11 cellular contexts compared by ENCODE assay signal in the genomic region with DNA sequence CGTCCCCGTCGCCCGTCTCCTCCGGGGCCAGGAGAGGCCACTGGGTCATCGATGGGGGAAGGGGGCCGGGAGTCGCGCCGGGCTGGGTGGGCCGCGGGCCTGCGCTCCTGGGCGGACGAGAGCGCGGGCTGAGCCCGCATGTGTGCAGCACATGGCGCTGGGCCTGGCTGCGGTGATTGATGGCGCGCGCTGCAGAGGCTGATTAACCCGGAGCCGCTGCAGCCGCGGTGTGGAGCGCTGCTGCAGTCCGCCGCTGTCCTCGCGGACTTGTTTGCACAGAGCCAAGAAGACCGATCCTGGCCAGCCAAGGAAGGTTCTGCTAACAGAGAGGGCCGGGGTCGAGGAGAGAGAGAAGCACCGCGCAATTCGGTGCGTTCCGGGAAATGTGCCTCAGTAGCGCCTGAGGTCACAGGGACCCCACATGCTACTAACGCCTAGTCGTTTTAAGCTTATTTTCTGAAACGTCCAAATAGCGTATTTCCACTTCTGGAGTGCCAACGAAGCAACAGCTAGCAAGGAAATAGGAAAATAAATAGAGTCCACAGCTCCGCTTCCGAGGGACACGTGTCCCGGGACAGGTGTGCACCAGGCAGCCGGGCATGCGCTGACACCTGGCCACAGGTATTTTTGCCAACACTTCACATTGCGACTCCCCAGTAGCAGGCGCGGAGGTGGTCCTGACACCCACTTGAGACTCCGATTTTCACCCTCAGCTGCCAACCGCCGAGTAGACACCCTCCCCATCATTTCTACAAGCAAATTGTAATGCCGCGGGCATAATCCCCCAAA. TPM values are rescaled to one million over a fixed set of nuclear protein-coding genes. Genes with fewer than 3 reads are reported as not detected.
A peak's percentile ranks its signal among the peaks of the same experiment; 100 is the strongest.
DNase-seq lines count a peak whose midpoint lies in the region; ATAC-seq, FAIRE-seq and TF ChIP-seq lines count a peak whose summit lies in the region.
"Had no signal": no experiment of that assay in that cellular context is flagged by ENCODE, and none has a peak within 500 bp of the region (broad histone marks: within the 10 kb centered on the region; RNA-seq: fewer than 3 reads in every experiment).

No MANE protein-coding gene starts in this region.

- no peaks in the 10 kb centered on the region for H3K9me1 ChIP-seq in K562 (ENCODE audit: control insufficient read depth, insufficient read depth, low read length)

- CTCF ChIA-PET in K562 (lab: Yijun Ruan, JAX; ENCODE audit: low intra/inter-chr PET ratio): no interaction called here

- H3K4me1 ChIP-seq in K562 (replicated peaks in 1 of 2; ENCODE audit: control insufficient read depth in 2 of 2, insufficient read depth in 2 of 2, low read length in 2 of 2): peaks cover 11 to 44% of the 10 kb centered on the region in 2 experiments

- no peak overlapping the region for H3K9ac ChIP-seq in K562 (ENCODE audit: insufficient read depth in 1 of 2, low read depth in 2 of 2, low read length in 2 of 2)

- no peak for ATAC-seq in activated naive CD8-positive, alpha-beta T cell treated with anti-CD3 and anti-CD28 coated beads, Interleukin-2, amount 10 ng/mL, durations not matched to agents 7 days and 5 days (ENCODE audit: low read depth)
- ATAC-seq in K562: no peak
- ATAC-seq in left lobe of liver: peak; percentile 26
- no peak for ATAC-seq in stimulated activated naive CD8-positive, alpha-beta T cell treated with anti-CD3 and anti-CD28 coated beads, Interleukin-15, amount 100 ng/mL, for 72 hours
- ATAC-seq in GM19351 (IDR thresholded peaks at IDR 0.05; ENCODE audit: unreplicated experiment): no peak
- ATAC-seq in GM19324 (IDR thresholded peaks at IDR 0.05; ENCODE audit: low FRiP score, unreplicated experiment): no peak

- in situ Hi-C loops in K562 (cut with MboI): no loop called here

- H3K4me2 ChIP-seq in K562 (ENCODE audit: insufficient read depth, low read length): no peak overlapping the region

- no TSS peak for BruUV-seq in K562 (replicated peaks; lab: Mats Ljungman, UMichigan)

- H3K36me3 Mint-ChIP-seq in activated naive CD8-positive, alpha-beta T cell treated with anti-CD3 and anti-CD28 coated beads, Interleukin-2, amount 10 ng/mL, durations not matched to agents 7 days and 5 days: no peaks in the 10 kb centered on the region
- no peaks in the 10 kb centered on the region for H3K36me3 Mint-ChIP-seq in activated naive CD8-positive, alpha-beta T cell treated with anti-CD3 and anti-CD28 coated beads for 36 hours

- TF ChIP-seq EP300 in K562 (IDR thresholded peaks at IDR 0.05; ENCODE audit: low read length): no peak

- H3K36me3 ChIP-seq in K562 (ENCODE audit: control insufficient read depth, insufficient read depth, low read length): no peaks in the 10 kb centered on the region
- H3K36me3 ChIP-seq: ascending aorta had no signal

- no peak for TF ChIP-seq CTCF in K562 (IDR thresholded peaks at IDR 0.05 in 2 of 3, conservative IDR thresholded peaks at IDR 0.05 in 1 of 3; ENCODE audit: insufficient read depth in 2 of 3, low read depth in 1 of 3, low read length in 3 of 3)

- no peak for TF ChIP-seq RAD21 in K562 (CRISPR knock-in tag; conservative IDR thresholded peaks at IDR 0.05 in 1 of 2, IDR thresholded peaks at IDR 0.05 in 1 of 2)

- no peak overlapping the region for H3K27ac ChIP-seq in K562 (ENCODE audit: extremely low read depth, low read depth, low read length)
- H3K27ac ChIP-seq: ascending aorta had no signal

- intact Hi-C loops in K562 (cut with micrococcal nuclease): no loop called here

- no peaks in the 10 kb centered on the region for H4K20me1 ChIP-seq in K562 (replicated peaks; ENCODE audit: control insufficient read depth, insufficient read depth, low read length)

- H3K9me3 ChIP-seq in K562 (replicated peaks; ENCODE audit: control insufficient read depth, insufficient read depth, low read depth, low read length): no peaks in the 10 kb centered on the region
- H3K9me3 ChIP-seq: ascending aorta had no signal

- H3K4me3 Mint-ChIP-seq in activated naive CD8-positive, alpha-beta T cell treated with anti-CD3 and anti-CD28 coated beads, Interleukin-2, amount 10 ng/mL, durations not matched to agents 7 days and 5 days: peak overlapping the region; percentile 28
- H3K4me3 Mint-ChIP-seq in activated naive CD8-positive, alpha-beta T cell treated with anti-CD3 and anti-CD28 coated beads for 36 hours: no peak overlapping the region
- H3K4me3 Mint-ChIP-seq in stimulated activated naive CD8-positive, alpha-beta T cell treated with anti-CD3 and anti-CD28 coated beads, Interleukin-15, amount 100 ng/mL, for 72 hours: peak overlapping the region; percentile 53 to 55

- no peaks in the 10 kb centered on the region for H3K9me3 Mint-ChIP-seq in activated naive CD8-positive, alpha-beta T cell treated with anti-CD3 and anti-CD28 coated beads, Interleukin-2, amount 10 ng/mL, durations not matched to agents 7 days and 5 days
- peaks cover 1% of the 10 kb centered on the region for H3K9me3 Mint-ChIP-seq in activated naive CD8-positive, alpha-beta T cell treated with anti-CD3 and anti-CD28 coated beads for 36 hours
- no peaks in the 10 kb centered on the region for H3K9me3 Mint-ChIP-seq in stimulated activated naive CD8-positive, alpha-beta T cell treated with anti-CD3 and anti-CD28 coated beads, Interleukin-15, amount 100 ng/mL, for 72 hours
- H3K9me3 Mint-ChIP-seq: CD4-positive, alpha-beta T cell had no signal

- no peak overlapping the region for H3K4me3 ChIP-seq in K562

- WGBS in K562 (ENCODE audit: insufficient coverage, low coverage, missing lambda C conversion rate): 82% methylated on average over 48 of the region's 60 CpGs

- peak overlapping the region; percentile 28 for H3K27ac Mint-ChIP-seq in activated naive CD8-positive, alpha-beta T cell treated with anti-CD3 and anti-CD28 coated beads, Interleukin-2, amount 10 ng/mL, durations not matched to agents 7 days and 5 days
- H3K27ac Mint-ChIP-seq in activated naive CD8-positive, alpha-beta T cell treated with anti-CD3 and anti-CD28 coated beads for 36 hours: no peak overlapping the region
- no peak overlapping the region for H3K27ac Mint-ChIP-seq in stimulated activated naive CD8-positive, alpha-beta T cell treated with anti-CD3 and anti-CD28 coated beads, Interleukin-15, amount 100 ng/mL, for 72 hours
- H3K27ac Mint-ChIP-seq: CD4-positive, alpha-beta T cell had no signal

- DNase-seq in activated naive CD8-positive, alpha-beta T cell treated with anti-CD3 and anti-CD28 coated beads, Interleukin-2, amount 10 ng/mL, durations not matched to agents 7 days and 5 days: no peak
- no peak for DNase-seq in activated naive CD8-positive, alpha-beta T cell treated with anti-CD3 and anti-CD28 coated beads for 36 hours
- DNase-seq in K562 (ENCODE audit: extremely low read depth in 1 of 4, low spot score in 3 of 4): no peak
- DNase-seq in left lobe of liver (ENCODE audit: low spot score): no peak
- no peak for DNase-seq in stimulated activated naive CD8-positive, alpha-beta T cell treated with anti-CD3 and anti-CD28 coated beads, Interleukin-15, amount 100 ng/mL, for 72 hours
- no peak for DNase-seq in NCI-H1436 treated with DMSO at 0.1 percent for 48 hours (lab: John Stamatoyannopoulos, UW)
- DNase-seq: CD4-positive, alpha-beta T cell had no signal

- no peak for FAIRE-seq in K562 (lab: Jason Lieb, UNC)
- FAIRE-seq: TTC549 had no signal

- H3K79me2 ChIP-seq in K562 (ENCODE audit: control insufficient read depth, insufficient read depth, low read length): no peaks in the 10 kb centered on the region

- H3K27me3 ChIP-seq in K562 (ENCODE audit: control insufficient read depth in 2 of 2, insufficient read depth in 2 of 2, low read length in 2 of 2): peaks cover 0 to 6% of the 10 kb centered on the region in 2 experiments; a peak in 1 of 5 replicates

- TF ChIP-seq POLR2A in K562 (conservative IDR thresholded peaks at IDR 0.05): no peak

- peaks cover 21% of the 10 kb centered on the region for H3K4me1 Mint-ChIP-seq in activated naive CD8-positive, alpha-beta T cell treated with anti-CD3 and anti-CD28 coated beads, Interleukin-2, amount 10 ng/mL, durations not matched to agents 7 days and 5 days
- peaks cover 23% of the 10 kb centered on the region for H3K4me1 Mint-ChIP-seq in activated naive CD8-positive, alpha-beta T cell treated with anti-CD3 and anti-CD28 coated beads for 36 hours
- peaks cover 54% of the 10 kb centered on the region for H3K4me1 Mint-ChIP-seq in stimulated activated naive CD8-positive, alpha-beta T cell treated with anti-CD3 and anti-CD28 coated beads, Interleukin-15, amount 100 ng/mL, for 72 hours

- POLR2A ChIA-PET in activated naive CD8-positive, alpha-beta T cell treated with anti-CD3 and anti-CD28 coated beads, Interleukin-2, amount 10 ng/mL, durations not matched to agents 7 days and 5 days (lab: Charles Lee): no interaction called here
- POLR2A ChIA-PET in K562 (lab: Yijun Ruan, JAX): interaction anchor here (0.6 to 0.9 kb wide), 4 partner anchors 10 to 1867 kb away, joined by 3 to 4 read pairs (median 4); no protein-coding TSS in a partner anchor

- H3K27me3 Mint-ChIP-seq in activated naive CD8-positive, alpha-beta T cell treated with anti-CD3 and anti-CD28 coated beads, Interleukin-2, amount 10 ng/mL, durations not matched to agents 7 days and 5 days: peaks cover 83% of the 10 kb centered on the region
- peaks cover 88% of the 10 kb centered on the region for H3K27me3 Mint-ChIP-seq in activated naive CD8-positive, alpha-beta T cell treated with anti-CD3 and anti-CD28 coated beads for 36 hours
- peaks cover 99% of the 10 kb centered on the region for H3K27me3 Mint-ChIP-seq in stimulated activated naive CD8-positive, alpha-beta T cell treated with anti-CD3 and anti-CD28 coated beads, Interleukin-15, amount 100 ng/mL, for 72 hours

- no peak overlapping the region for H2AFZ ChIP-seq in K562 (ENCODE audit: low read depth, low read length)

RNA-seq across cellular contexts. Expression of a gene that starts 6.2 kb away (rescaled TPM):
- not detected for total RNA-seq in activated naive CD8-positive, alpha-beta T cell treated with anti-CD3 and anti-CD28 coated beads, Interleukin-2, amount 10 ng/mL, durations not matched to agents 7 days and 5 days
- total RNA-seq in activated naive CD8-positive, alpha-beta T cell treated with anti-CD3 and anti-CD28 coated beads for 36 hours: not detected
- total RNA-seq in K562 (2011; cell fraction: chromatin; rRNA removed; ENCODE audit: low replicate concordance): 6.6 and 8.7 TPM in 2 replicates
- total RNA-seq in K562 (2011; cell fraction: nucleolus; rRNA removed): 4.3 and 5.3 TPM in 2 replicates
- total RNA-seq in K562 (2011; cell fraction: nucleoplasm; rRNA removed): 5.3 and 5.4 TPM in 2 replicates
- total RNA-seq in K562 (2014; rRNA removed): 5.3 TPM in 2 replicates
- total RNA-seq in K562 (2014; rRNA removed; fragmentation: Illumina TruSeq; extraction: Trizol): 1.4 and 1.8 TPM in 2 replicates
- total RNA-seq in K562 (2015; rRNA removed; fragmentation: Illumina TruSeq; extraction: Trizol): 2.1 and 2.2 TPM in 2 replicates
- 8.0 and 9.5 TPM in 2 replicates for total RNA-seq in K562 (2021)
- polyA plus RNA-seq in K562 (2011; rRNA removed): 0.98 and 1.2 TPM in 2 replicates
- 0.62 and 1.2 TPM in 2 replicates for polyA plus RNA-seq in K562 (2011; cell fraction: cytosol; rRNA removed)
- polyA plus RNA-seq in K562 (2011; cell fraction: nucleus; rRNA removed): 6.0 and 6.7 TPM in 2 replicates
- polyA plus RNA-seq in K562 (2012): 2.7 and 7.8 TPM in 2 replicates
- 1.1 and 1.7 TPM in 2 replicates for polyA plus RNA-seq in K562 (2014; fragmentation: Illumina TruSeq; extraction: Trizol)
- polyA plus RNA-seq in K562 (2014; fragmentation: Nextera tagmentation; extraction: Ambion mirVana): under 1 TPM; 0.15 to 0.25 TPM
- 4.0 and 5.9 TPM in 2 replicates for polyA plus RNA-seq in K562 (2014; rRNA removed)
- 0.66 and 0.84 TPM in 2 replicates for polyA minus RNA-seq in K562 (2011; rRNA and poly(A)+ RNA removed)
- 2.5 TPM in 1 of 2 replicates, not detected in the other for polyA minus RNA-seq in K562 (2011; cell fraction: cytosol; rRNA and poly(A)+ RNA removed)
- 3.2 and 4.3 TPM in 2 replicates for polyA minus RNA-seq in K562 (2011; cell fraction: nucleus; rRNA and poly(A)+ RNA removed)
- not detected for total RNA-seq in left lobe of liver
- total RNA-seq: ascending aorta had no signal

RNA-seq across cellular contexts. Expression of a gene that starts 54.7 kb away (rescaled TPM):
- 10 to 100 TPM; 27.2 to 29.8 TPM for total RNA-seq in activated naive CD8-positive, alpha-beta T cell treated with anti-CD3 and anti-CD28 coated beads, Interleukin-2, amount 10 ng/mL, durations not matched to agents 7 days and 5 days
- total RNA-seq in activated naive CD8-positive, alpha-beta T cell treated with anti-CD3 and anti-CD28 coated beads for 36 hours: 10 to 100 TPM; 31.5 to 35.4 TPM
- total RNA-seq in K562 (2011; cell fraction: chromatin; rRNA removed; ENCODE audit: low replicate concordance): 205 and 222 TPM in 2 replicates
- 88.2 and 99.2 TPM in 2 replicates for total RNA-seq in K562 (2011; cell fraction: nucleolus; rRNA removed)
- total RNA-seq in K562 (2011; cell fraction: nucleoplasm; rRNA removed): 125 and 156 TPM in 2 replicates
- total RNA-seq in K562 (2014; rRNA removed) (35.7 and 35.8 TPM in 2 replicates), K562 (2014; rRNA removed; fragmentation: Illumina TruSeq; extraction: Trizol) (38.8 and 40.1 TPM in 2 replicates), K562 (2015; rRNA removed; fragmentation: Illumina TruSeq; extraction: Trizol) (41.2 and 42.9 TPM in 2 replicates), K562 (2021) (37.3 and 47.3 TPM in 2 replicates), left lobe of liver (7.2 TPM)
- polyA plus RNA-seq in K562 (2011; rRNA removed) (30.5 and 30.9 TPM in 2 replicates), K562 (2014; fragmentation: Illumina TruSeq; extraction: Trizol) (38.2 and 39.7 TPM in 2 replicates), K562 (2014; fragmentation: Nextera tagmentation; extraction: Ambion mirVana) (1 to 10 TPM; 6.8 to 9.6 TPM), K562 (2014; rRNA removed) (37.4 and 39.6 TPM in 2 replicates)
- polyA plus RNA-seq in K562 (2011; cell fraction: cytosol; rRNA removed): 15.3 and 15.4 TPM in 2 replicates
- polyA plus RNA-seq in K562 (2011; cell fraction: nucleus; rRNA removed): 64.1 and 106 TPM in 2 replicates
- 20.2 and 27.0 TPM in 2 replicates for polyA plus RNA-seq in K562 (2012)
- 34.0 and 39.0 TPM in 2 replicates for polyA minus RNA-seq in K562 (2011; rRNA and poly(A)+ RNA removed)
- 21.2 and 26.1 TPM in 2 replicates for polyA minus RNA-seq in K562 (2011; cell fraction: cytosol; rRNA and poly(A)+ RNA removed)
- 50.6 and 53.0 TPM in 2 replicates for polyA minus RNA-seq in K562 (2011; cell fraction: nucleus; rRNA and poly(A)+ RNA removed)
